10 cellular contexts compared by ENCODE assay signal in genomic region chr1:37764888-37765441, GRCh38. TPM values are rescaled to one million over a fixed set of nuclear protein-coding genes. Genes with fewer than 3 reads are reported as not detected.
DNase-seq lines count a peak whose midpoint lies in the region; ATAC-seq and TF ChIP-seq lines count a peak whose summit lies in the region.
"Had no signal": no experiment of that assay in that cellular context is flagged by ENCODE, and none has a peak within 500 bp of the region (broad histone marks: within the 10 kb centered on the region; RNA-seq: fewer than 3 reads in every experiment).

Gene EPHA10, minus strand, starts transcription at chr1:37765120. Its CDS starts 54 bp downstream, at chr1:37765066.

- H3K27me3 Mint-ChIP-seq in activated naive CD8-positive, alpha-beta T cell treated with anti-CD3 and anti-CD28 coated beads for 36 hours, result peaks cover 80% of the 10 kb centered on the region
- H3K27me3 Mint-ChIP-seq in naive B cell, result peaks cover 61 to 83% (median 79%) of the 10 kb centered on the region in 3 donors

- H3K27ac Mint-ChIP-seq in activated naive CD8-positive, alpha-beta T cell treated with anti-CD3 and anti-CD28 coated beads for 36 hours, result no peak within 1 kb of the TSS
- H3K27ac Mint-ChIP-seq in naive B cell, result peak within 1 kb of the TSS in 4 of 6 donors; percentile 20 to 82 (median 52)
- H3K27ac Mint-ChIP-seq: HFFc6 had no signal

- H3K4me2 ChIP-seq in DOHH2 (ENCODE audit: low read length), result peak within 1 kb of the TSS; percentile 41

- H3K9me3 ChIP-seq in DOHH2 (ENCODE audit: control insufficient read depth, insufficient read depth, low read length), result no peaks in the 10 kb centered on the region

- H3K4me3 ChIP-seq in DOHH2 (ENCODE audit: low read length), result peak within 1 kb of the TSS; percentile 20

- peaks cover 2% of the 10 kb centered on the region for H3K36me3 Mint-ChIP-seq in activated naive CD8-positive, alpha-beta T cell treated with anti-CD3 and anti-CD28 coated beads for 36 hours
- peaks cover 5 to 10% of the 10 kb centered on the region in 2 donors for H3K36me3 Mint-ChIP-seq in naive B cell

- peaks cover 7% of the 10 kb centered on the region for H3K4me1 ChIP-seq in DOHH2 (ENCODE audit: control insufficient read depth, low read length)

- H3K27me3 ChIP-seq in DOHH2 (ENCODE audit: control insufficient read depth, low read length), result peaks cover 35% of the 10 kb centered on the region

- no peaks in the 10 kb centered on the region for H3F3A ChIP-seq in DOHH2 (ENCODE audit: control insufficient read depth, insufficient read depth)

- H4K20me1 ChIP-seq in DOHH2 (ENCODE audit: control insufficient read depth, insufficient read depth, low read depth, low read length), result no peaks in the 10 kb centered on the region

- H3K4me1 Mint-ChIP-seq in activated naive CD8-positive, alpha-beta T cell treated with anti-CD3 and anti-CD28 coated beads for 36 hours, result peaks cover 17% of the 10 kb centered on the region
- H3K4me1 Mint-ChIP-seq in naive B cell, result peaks cover 10 to 25% (median 15%) of the 10 kb centered on the region in 3 donors

- H3K36me3 ChIP-seq in DOHH2 (ENCODE audit: control insufficient read depth, low read length), result no peaks in the 10 kb centered on the region

- H3K4me3 Mint-ChIP-seq in activated naive CD8-positive, alpha-beta T cell treated with anti-CD3 and anti-CD28 coated beads for 36 hours, result peak within 1 kb of the TSS; percentile 39
- peak within 1 kb of the TSS in 6 of 8 donors; percentile 45 to 74 (median 60) for H3K4me3 Mint-ChIP-seq in naive B cell
- H3K4me3 Mint-ChIP-seq: HFFc6 had no signal

- no peaks in the 10 kb centered on the region for H3K79me2 ChIP-seq in DOHH2 (ENCODE audit: control insufficient read depth, low read length)

- H3K27ac ChIP-seq in DOHH2 (ENCODE audit: low read depth, low read length), result no peak within 1 kb of the TSS

- DNase-seq in NCI-H2081 (lab: John Stamatoyannopoulos, UW), result peak; percentile 83 to 87
- no peak for DNase-seq in activated naive CD8-positive, alpha-beta T cell treated with anti-CD3 and anti-CD28 coated beads for 36 hours
- no peak for DNase-seq in naive B cell
- DNase-seq in GF-D8 (lab: John Stamatoyannopoulos, UW), result no peak
- DNase-seq: HFFc6 had no signal

- ATAC-seq in naive B cell (ENCODE audit: low read depth in 2 of 2), result no peak
- no peak for ATAC-seq in HG02588 (IDR thresholded peaks at IDR 0.05; ENCODE audit: unreplicated experiment)
- ATAC-seq in HG03521 (IDR thresholded peaks at IDR 0.05; ENCODE audit: unreplicated experiment), result no peak
- ATAC-seq in GM19324 (IDR thresholded peaks at IDR 0.05; ENCODE audit: low FRiP score, unreplicated experiment), result no peak

- peaks cover 6% of the 10 kb centered on the region for H3K9me3 Mint-ChIP-seq in activated naive CD8-positive, alpha-beta T cell treated with anti-CD3 and anti-CD28 coated beads for 36 hours
- peaks cover 0 to 8% (median 4%) of the 10 kb centered on the region in 7 donors for H3K9me3 Mint-ChIP-seq in naive B cell
- H3K9me3 Mint-ChIP-seq: HFFc6 had no signal

- no peaks in the 10 kb centered on the region for H3K9me2 ChIP-seq in DOHH2 (replicated peaks; ENCODE audit: control insufficient read depth, low read length)

- TF ChIP-seq CTCF in DOHH2 (IDR thresholded peaks at IDR 0.05; ENCODE audit: low read depth, low read length, poor library complexity, severe bottlenecking), result no peak

RNA-seq across cellular contexts. Expression of gene EPHA10, which starts in this region (rescaled TPM):
- total RNA-seq in activated naive CD8-positive, alpha-beta T cell treated with anti-CD3 and anti-CD28 coated beads for 36 hours, result not detected
- polyA plus RNA-seq in naive B cell (ENCODE audit: low read depth in 6 of 6), result not detected
- total RNA-seq: HFFc6, myocyte had no signal

Comparison
In these comparisons a context has a peak if more than half of its experiments do, and no peak if none do; other contexts are left out.
1. DNase-seq: peak in NCI-H2081 (2 of 2); none in activated naive CD8-positive, alpha-beta T cell treated with anti-CD3 and anti-CD28 coated beads for 36 hours (single experiment), naive B cell (single experiment) and GF-D8 (single experiment).